Comparison of ENCODE assay signal across 9 cellular contexts in the genomic region with DNA sequence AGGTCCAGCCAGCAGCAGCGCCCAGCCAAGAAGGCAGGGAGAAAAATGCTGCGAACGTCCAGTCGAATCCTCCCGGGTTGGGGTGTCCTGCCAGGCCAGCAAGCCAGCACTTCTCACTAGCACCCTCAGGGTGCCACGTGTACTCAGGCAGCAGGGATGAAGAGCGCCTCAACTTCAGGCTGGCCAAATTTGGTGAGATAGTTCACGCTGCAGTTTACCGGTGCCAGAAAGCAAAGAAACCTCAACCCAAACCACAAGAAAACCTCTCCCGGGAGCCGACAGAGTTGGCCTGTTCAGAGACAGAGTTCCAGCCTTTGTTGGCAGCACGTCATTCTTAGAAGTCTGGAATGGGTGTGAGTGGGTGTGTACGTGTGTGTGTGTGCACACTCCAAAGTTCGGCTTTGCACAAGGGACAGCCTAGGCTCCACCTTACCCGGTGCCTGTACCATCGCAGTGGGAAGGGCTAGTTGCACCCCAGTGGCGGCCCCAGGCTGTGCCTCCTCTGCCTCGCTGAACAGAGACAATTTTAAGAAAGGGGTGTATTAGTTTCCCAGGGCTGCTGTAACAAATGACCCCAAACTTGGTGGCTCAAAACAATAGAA. TPM values are rescaled to one million over a fixed set of nuclear protein-coding genes. Genes with fewer than 3 reads are reported as not detected.
DNase-seq lines count a peak whose midpoint lies in the region; ATAC-seq and TF ChIP-seq lines count a peak whose summit lies in the region.
"Had no signal": no experiment of that assay in that cellular context is flagged by ENCODE, and none has a peak within 500 bp of the region (broad histone marks: within the 10 kb centered on the region; RNA-seq: fewer than 3 reads in every experiment).

No MANE protein-coding gene starts in this region.

- H3K4me1 ChIP-seq in GM23338 (ENCODE audit: insufficient read depth), result no peaks in the 10 kb centered on the region
- H3K4me1 ChIP-seq in skeletal muscle satellite cell (ENCODE audit: control insufficient read depth, insufficient read depth, low read length), result peaks cover 74% of the 10 kb centered on the region
- H3K4me1 ChIP-seq in SJCRH30, result no peaks in the 10 kb centered on the region

- H3K36me3 Mint-ChIP-seq in GM23338 (ENCODE audit: low read depth) (no peaks in the 10 kb centered on the region), WTC11 (no peaks in the 10 kb centered on the region)
- peaks cover 21% of the 10 kb centered on the region for H3K36me3 Mint-ChIP-seq in activated CD8-positive, alpha-beta T cell treated with anti-CD3 and anti-CD28 coated beads for 36 hours (ENCODE audit: low read depth)

- no peaks in the 10 kb centered on the region for H3K9me2 ChIP-seq in GM23338 (ENCODE audit: insufficient read depth)

- no peak overlapping the region for H3K4me3 Mint-ChIP-seq in GM23338
- no peak overlapping the region for H3K4me3 Mint-ChIP-seq in activated CD8-positive, alpha-beta T cell treated with anti-CD3 and anti-CD28 coated beads for 36 hours
- H3K4me3 Mint-ChIP-seq in WTC11, result no peak overlapping the region

- H4K20me1 ChIP-seq in GM23338 (replicated peaks; ENCODE audit: insufficient read depth), result peaks cover 4% of the 10 kb centered on the region; the same call in 1 of the 2 replicates

- intact Hi-C loops in activated CD8-positive, alpha-beta T cell treated with anti-CD3 and anti-CD28 coated beads for 36 hours (cut with micrococcal nuclease), result no loop called here

- TF ChIP-seq CTCF in GM23338 (conservative IDR thresholded peaks at IDR 0.05; ENCODE audit: low read depth in 2 of 2), result no peak; a peak in 2 of 4 replicates
- TF ChIP-seq CTCF in activated CD8-positive, alpha-beta T cell treated with anti-CD3 and anti-CD28 coated beads for 36 hours (IDR thresholded peaks at IDR 0.05), result no peak
- TF ChIP-seq CTCF in fibroblast of pulmonary artery (IDR thresholded peaks at IDR 0.05; ENCODE audit: low read length, missing control alignments), result no peak
- TF ChIP-seq CTCF in WTC11 (IDR thresholded peaks at IDR 0.05), result no peak

- H3K79me2 ChIP-seq in GM23338 (replicated peaks; ENCODE audit: insufficient read depth), result no peaks in the 10 kb centered on the region

- POLR2A ChIA-PET in activated CD8-positive, alpha-beta T cell treated with anti-CD3 and anti-CD28 coated beads for 36 hours (lab: Charles Lee), result interaction anchor here (0.6 kb wide), 1 partner anchor 623 kb away, joined by 6 read pairs; no protein-coding TSS in a partner anchor
- POLR2A ChIA-PET in WTC11 (lab: Charles Lee), result no interaction called here

- H3K27me3 Mint-ChIP-seq in GM23338 (ENCODE audit: insufficient read depth, low read depth, poor library complexity), result peaks cover 16% of the 10 kb centered on the region
- H3K27me3 Mint-ChIP-seq in activated CD8-positive, alpha-beta T cell treated with anti-CD3 and anti-CD28 coated beads for 36 hours, result no peaks in the 10 kb centered on the region
- no peaks in the 10 kb centered on the region for H3K27me3 Mint-ChIP-seq in WTC11 (ENCODE audit: low read depth)

- no peak for DNase-seq in GM23338 (ENCODE audit: low spot score)
- peak; percentile 17 for DNase-seq in activated CD8-positive, alpha-beta T cell treated with anti-CD3 and anti-CD28 coated beads for 36 hours
- peak; percentile 75 for DNase-seq in fibroblast of pulmonary artery (ENCODE audit: low read depth)
- no peak for DNase-seq in WTC11 (ENCODE audit: low spot score)
- no peak for DNase-seq in SJCRH30
- DNase-seq in H7, result no peak
- DNase-seq in NCI-H1930 (lab: John Stamatoyannopoulos, UW), result no peak
- DNase-seq: NCI-H2029 treated with DMSO at 0.1 percent for 48 hours had no signal

- H3K36me3 ChIP-seq in GM23338 (ENCODE audit: insufficient read depth) (no peaks in the 10 kb centered on the region), skeletal muscle satellite cell (ENCODE audit: insufficient read depth, low read length) (peaks cover 41% of the 10 kb centered on the region), SJCRH30 (peaks cover 14% of the 10 kb centered on the region), H7 (replicated peaks; ENCODE audit: control insufficient read depth, insufficient read depth, low read length) (no peaks in the 10 kb centered on the region)

- H3K9me3 ChIP-seq in skeletal muscle satellite cell (replicated peaks; ENCODE audit: low read length) (no peaks in the 10 kb centered on the region), SJCRH30 (replicated peaks) (no peaks in the 10 kb centered on the region)

- H3K4me1 Mint-ChIP-seq in GM23338 (peaks cover 9% of the 10 kb centered on the region), WTC11 (peaks cover 12% of the 10 kb centered on the region)
- H3K4me1 Mint-ChIP-seq in activated CD8-positive, alpha-beta T cell treated with anti-CD3 and anti-CD28 coated beads for 36 hours (ENCODE audit: low read depth), result peaks cover 42% of the 10 kb centered on the region

- no peaks in the 10 kb centered on the region for H3K9me3 Mint-ChIP-seq in GM23338
- no peaks in the 10 kb centered on the region for H3K9me3 Mint-ChIP-seq in activated CD8-positive, alpha-beta T cell treated with anti-CD3 and anti-CD28 coated beads for 36 hours
- no peaks in the 10 kb centered on the region for H3K9me3 Mint-ChIP-seq in WTC11

- peak; percentile 26; the same call in 2 of the 3 replicates for ATAC-seq in GM23338
- no peak for ATAC-seq in activated CD8-positive, alpha-beta T cell treated with anti-CD3 and anti-CD28 coated beads for 36 hours
- ATAC-seq in WTC11, result no peak

- H3F3A ChIP-seq in GM23338 (replicated peaks; ENCODE audit: low read depth), result no peaks in the 10 kb centered on the region

- H3K9ac ChIP-seq in skeletal muscle satellite cell (ENCODE audit: low read depth, low read length), result peak overlapping the region; percentile 77

- H3K4me3 ChIP-seq in GM23338, result no peak overlapping the region
- no peak overlapping the region for H3K4me3 ChIP-seq in fibroblast of pulmonary artery (replicated peaks; ENCODE audit: low read depth, low read length)
- no peak overlapping the region for H3K4me3 ChIP-seq in skeletal muscle satellite cell (ENCODE audit: low read length)
- H3K4me3 ChIP-seq in SJCRH30, result no peak overlapping the region
- no peak overlapping the region for H3K4me3 ChIP-seq in H7 (ENCODE audit: insufficient read depth, low read depth, low read length)

- H3K27me3 ChIP-seq in GM23338 (ENCODE audit: insufficient read depth) (no peaks in the 10 kb centered on the region), skeletal muscle satellite cell (ENCODE audit: control insufficient read depth, insufficient read depth, low read length) (no peaks in the 10 kb centered on the region), SJCRH30 (no peaks in the 10 kb centered on the region), H7 (ENCODE audit: control insufficient read depth, insufficient read depth, low read length) (no peaks in the 10 kb centered on the region)

- CTCF ChIA-PET in activated CD8-positive, alpha-beta T cell treated with anti-CD3 and anti-CD28 coated beads for 36 hours (lab: Charles Lee), result interaction anchor here (1.4 to 1.7 kb wide), 2 partner anchors 175 to 280 kb away, joined by 3 to 6 read pairs; no protein-coding TSS in a partner anchor
- CTCF ChIA-PET in WTC11 (lab: Charles Lee), result no interaction called here

- H3K4me2 ChIP-seq in GM23338 (no peak overlapping the region), skeletal muscle satellite cell (ENCODE audit: low read length) (peak overlapping the region; percentile 63)

- H2AFZ ChIP-seq in GM23338, result no peak overlapping the region

- H3K27ac ChIP-seq in GM23338 (ENCODE audit: low read depth) (no peak overlapping the region), SJCRH30 (no peak overlapping the region)

- no peak overlapping the region for H3K27ac Mint-ChIP-seq in GM23338
- peak overlapping the region; percentile 30 for H3K27ac Mint-ChIP-seq in activated CD8-positive, alpha-beta T cell treated with anti-CD3 and anti-CD28 coated beads for 36 hours
- no peak overlapping the region for H3K27ac Mint-ChIP-seq in WTC11

TF ChIP-seq in GM23338, 12 proteins besides CTCF, POLR2A, EP300 and RAD21 (continues in another document):
- TF ChIP-seq, protein P1, sequence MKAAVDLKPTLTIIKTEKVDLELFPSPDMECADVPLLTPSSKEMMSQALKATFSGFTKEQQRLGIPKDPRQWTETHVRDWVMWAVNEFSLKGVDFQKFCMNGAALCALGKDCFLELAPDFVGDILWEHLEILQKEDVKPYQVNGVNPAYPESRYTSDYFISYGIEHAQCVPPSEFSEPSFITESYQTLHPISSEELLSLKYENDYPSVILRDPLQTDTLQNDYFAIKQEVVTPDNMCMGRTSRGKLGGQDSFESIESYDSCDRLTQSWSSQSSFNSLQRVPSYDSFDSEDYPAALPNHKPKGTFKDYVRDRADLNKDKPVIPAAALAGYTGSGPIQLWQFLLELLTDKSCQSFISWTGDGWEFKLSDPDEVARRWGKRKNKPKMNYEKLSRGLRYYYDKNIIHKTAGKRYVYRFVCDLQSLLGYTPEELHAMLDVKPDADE (IDR thresholded peaks at IDR 0.05), result no peak
- no peak for TF ChIP-seq EZH2phosphoT487 (IDR thresholded peaks at IDR 0.05; ENCODE audit: unreplicated experiment)
- no peak for TF ChIP-seq EZH2 (IDR thresholded peaks at IDR 0.05; ENCODE audit: low read depth, unreplicated experiment)
- no peak for TF ChIP-seq ZNF114 (CRISPR knock-in tag; IDR thresholded peaks at IDR 0.05)
- TF ChIP-seq CREB1 (CRISPR knock-in tag; IDR thresholded peaks at IDR 0.05; ENCODE audit: low read depth), result no peak

RNA-seq across cellular contexts. Expression of a gene that starts 42.1 kb away (rescaled TPM):
- 8.3 and 12.1 TPM in 2 replicates for total RNA-seq in GM23338 (2014; rRNA removed; shearing (Covaris generic))
- 5.5 and 6.5 TPM in 2 replicates for polyA plus RNA-seq in GM23338 (2016; fragmentation: Nextera tagmentation; extraction: Ambion mirVana)
- total RNA-seq in activated CD8-positive, alpha-beta T cell treated with anti-CD3 and anti-CD28 coated beads for 36 hours, result 1 to 10 TPM; 7.7 TPM
- 46.6 and 58.5 TPM in 2 replicates for total RNA-seq in skeletal muscle satellite cell (2012; rRNA removed)
- total RNA-seq in WTC11 (2021), result 14.7 to 16.5 TPM (median 14.9 TPM) in 3 replicates
- 31.8 and 34.0 TPM in 2 replicates for total RNA-seq in SJCRH30 (2014; rRNA removed; shearing (Covaris generic))
- 23.8 and 27.6 TPM in 2 replicates for total RNA-seq in H7 (2014; rRNA removed; shearing (Covaris generic))

Comparison
In these comparisons a context has a peak if more than half of its experiments do, and no peak if none do; other contexts are left out.
1. DNase-seq: peak in activated CD8-positive, alpha-beta T cell treated with anti-CD3 and anti-CD28 coated beads for 36 hours (single experiment) and fibroblast of pulmonary artery (single experiment); none in GM23338 (single experiment), WTC11 (single experiment), SJCRH30 (0 of 2), H7 (single experiment) and NCI-H1930 (0 of 2).